In the genomic region with DNA sequence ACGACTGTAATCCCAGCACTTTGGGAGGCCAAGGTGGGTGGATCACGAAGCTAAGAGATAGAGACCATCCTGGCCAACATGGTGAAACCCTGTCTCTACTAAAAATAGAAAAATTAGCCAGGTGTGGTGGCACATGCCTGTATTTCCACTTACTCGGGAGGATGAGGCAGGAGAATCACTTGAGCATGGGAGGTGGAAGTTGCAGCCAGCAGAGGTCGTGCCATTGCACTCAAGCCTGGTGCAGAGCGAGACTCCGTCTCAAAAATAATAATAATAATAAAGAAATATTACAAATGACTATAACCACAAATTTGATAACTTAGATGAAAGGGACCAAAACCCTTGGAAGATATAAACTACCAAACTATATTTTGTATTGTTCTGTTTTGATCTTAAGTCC, we compare ENCODE assay signal across 18 cellular contexts.
DNase-seq lines count a peak whose midpoint lies in the region; ATAC-seq, FAIRE-seq and TF ChIP-seq lines count a peak whose summit lies in the region.
"Had no signal": no experiment of that assay in that cellular context is flagged by ENCODE, and none has a peak within 500 bp of the region (broad histone marks: within the 10 kb centered on the region; RNA-seq: fewer than 3 reads in every experiment).

No MANE protein-coding gene starts in this region.

- FAIRE-seq in HepG2 (lab: Jason Lieb, UNC) = no peak
- no peak for FAIRE-seq in H1 (lab: Jason Lieb, UNC)
- FAIRE-seq: GM18507 had no signal

- H3K14ac ChIP-seq in H1 (ENCODE audit: insufficient read length) = no peak overlapping the region

- TF ChIP-seq EP300 in HepG2 (IDR thresholded peaks at IDR 0.05; ENCODE audit: low read depth in 2 of 2, low read length in 2 of 2) = no peak
- no peak for TF ChIP-seq EP300 in HepG2 (CRISPR knock-in tag; IDR thresholded peaks at IDR 0.05; ENCODE audit: borderline replicate concordance)
- TF ChIP-seq EP300 in H1 (IDR thresholded peaks at IDR 0.05; ENCODE audit: borderline replicate concordance in 1 of 2, low read depth in 2 of 2, low read length in 2 of 2) = no peak

- no peak overlapping the region for H3K18ac ChIP-seq in H1 (ENCODE audit: extremely low read depth, low read length)

- H3K9ac ChIP-seq in HepG2 (ENCODE audit: insufficient read depth, low read depth, low read length) (no peak overlapping the region), PC-3 (ENCODE audit: low read length) (no peak overlapping the region), H1 (replicated peaks in 1 of 4; ENCODE audit: extremely low read depth in 1 of 4, low read depth in 3 of 4, low read length in 3 of 4) (no peak overlapping the region)
- H3K9ac ChIP-seq: BLaER1 treated with 17β-estradiol and CSF1 and Interleukin-3, amounts not matched to agents 10 nM and 100 nM had no signal

- no peaks in the 10 kb centered on the region for H3K9me3 ChIP-seq in HepG2 (ENCODE audit: low read length)
- no peaks in the 10 kb centered on the region for H3K9me3 ChIP-seq in right lobe of liver
- H3K9me3 ChIP-seq in PC-3 (ENCODE audit: low read length) = no peaks in the 10 kb centered on the region
- H3K9me3 ChIP-seq in H1 (ENCODE audit: insufficient read depth in 2 of 2, low read depth in 1 of 2, low read length in 1 of 2) = no peaks in the 10 kb centered on the region
- H3K9me3 ChIP-seq: BLaER1 treated with 17β-estradiol and CSF1 and Interleukin-3, amounts not matched to agents 10 nM and 100 nM had no signal

- TF ChIP-seq RAD21 in HepG2 (CRISPR knock-in tag; IDR thresholded peaks at IDR 0.05) (no peak), H1 (IDR thresholded peaks at IDR 0.05 in 1 of 2, conservative IDR thresholded peaks at IDR 0.05 in 1 of 2; ENCODE audit: low read depth in 2 of 2, low read length in 2 of 2) (peak; percentile 11 to 36; a peak in 1 of 4 replicates)

- no peak overlapping the region for H2BK15ac ChIP-seq in H1 (ENCODE audit: low read length)

- H3K79me2 ChIP-seq in HepG2 (ENCODE audit: insufficient read depth, low read length) (no peaks in the 10 kb centered on the region), PC-3 (ENCODE audit: low read length) (no peaks in the 10 kb centered on the region), H1 (ENCODE audit: control insufficient read depth in 1 of 2, insufficient read depth in 2 of 2, low read length in 2 of 2) (no peaks in the 10 kb centered on the region)

- intact Hi-C loops in HepG2 (cut with micrococcal nuclease; ENCODE audit: unreplicated experiment) = loop anchor here (1.0 kb wide), 1 partner anchor 304 kb away; no protein-coding TSS in a partner anchor
- intact Hi-C loops in right lobe of liver (cut with DNase I) = no loop called here
- intact Hi-C loops in PC-3 (cut with micrococcal nuclease) = no loop called here

- no peak overlapping the region for H3K4ac ChIP-seq in H1 (replicated peaks; ENCODE audit: insufficient read length, low read depth, low read length)

- no peak overlapping the region for H4K5ac ChIP-seq in H1 (ENCODE audit: insufficient read length, low read depth, low read length)

- TF ChIP-seq CTCF in HepG2 (CRISPR knock-in tag; IDR thresholded peaks at IDR 0.05) (peak; percentile 25; the same call in 1 of the 2 replicates), right lobe of liver (IDR thresholded peaks at IDR 0.05) (no peak), PC-3 (conservative IDR thresholded peaks at IDR 0.05; ENCODE audit: low read depth, low read length) (no peak; the same call in 1 of the 2 replicates), H1 (IDR thresholded peaks at IDR 0.05; ENCODE audit: control extremely low read depth in 1 of 3, insufficient read depth in 1 of 3, low read depth in 1 of 3, low read length in 3 of 3) (peak in 2 of 3 experiments; percentile 7 to 43; a peak in 2 of 4 replicates)

- POLR2A ChIA-PET in HepG2 (lab: Yijun Ruan, JAX) = no interaction called here
- POLR2A ChIA-PET in PC-3 (lab: Charles Lee; ENCODE audit: unreplicated experiment) = no interaction called here
- POLR2A ChIA-PET in H1 (lab: Charles Lee; ENCODE audit: partially characterized antibody) = no interaction called here

- no peaks in the 10 kb centered on the region for H3K9me2 ChIP-seq in PC-3 (replicated peaks; ENCODE audit: low read length)

- H4K20me1 ChIP-seq in HepG2 (ENCODE audit: insufficient read depth, low read length) (no peaks in the 10 kb centered on the region), PC-3 (ENCODE audit: low read length) (no peaks in the 10 kb centered on the region), H1 (replicated peaks in 1 of 2; ENCODE audit: control insufficient read depth in 1 of 2, insufficient read depth in 2 of 2, low read length in 2 of 2) (no peaks in the 10 kb centered on the region)
- H4K20me1 ChIP-seq: BLaER1 treated with 17β-estradiol and CSF1 and Interleukin-3, amounts not matched to agents 10 nM and 100 nM had no signal

- H2AK5ac ChIP-seq in H1 (ENCODE audit: low read depth, low read length) = no peak overlapping the region

- no peaks in the 10 kb centered on the region for H3K23me2 ChIP-seq in H1 (ENCODE audit: low read depth, low read length)

- no peak overlapping the region for H2BK12ac ChIP-seq in H1 (ENCODE audit: low read depth, low read length)

- H2BK120ac ChIP-seq in H1 (replicated peaks; ENCODE audit: low read depth, low read length) = no peak overlapping the region

- TF ChIP-seq POLR2A in HepG2 (IDR thresholded peaks at IDR 0.05; ENCODE audit: insufficient read depth in 1 of 2, low read depth in 2 of 2, low read length in 2 of 2) (no peak), right lobe of liver (IDR thresholded peaks at IDR 0.05) (no peak), H1 (IDR thresholded peaks at IDR 0.05; ENCODE audit: control extremely low read depth in 1 of 2, low read depth in 2 of 2, low read length in 2 of 2) (no peak)

- H4K8ac ChIP-seq in H1 (ENCODE audit: extremely low read depth, insufficient read depth, low read length) = no peak overlapping the region

- in situ Hi-C loops in HepG2 (cut with HindIII; ENCODE audit: extremely low pct_ligation_motif_present, low pct_unique_long_range_greater_than_20kb) = no loop called here

- no peak overlapping the region for H3K23ac ChIP-seq in H1 (ENCODE audit: insufficient read length)

- H3K56ac ChIP-seq in H1 (replicated peaks; ENCODE audit: insufficient read length, low read depth, low read length) = no peak overlapping the region

- H3K27ac ChIP-seq in HepG2 (ENCODE audit: extremely low read length, insufficient read depth, low read length) (no peak overlapping the region), right lobe of liver (no peak overlapping the region), PC-3 (ENCODE audit: low read length) (no peak overlapping the region), H1 (ENCODE audit: low read depth, low read length) (no peak overlapping the region)
- H3K27ac ChIP-seq: 22Rv1; BLaER1 treated with 17β-estradiol and CSF1 and Interleukin-3, amounts not matched to agents 10 nM and 100 nM; HL-60 had no signal

- no peaks in the 10 kb centered on the region for H3K79me1 ChIP-seq in H1 (ENCODE audit: low read depth, low read length)

- WGBS in HepG2 (ENCODE audit: low lambda C conversion rate) = 18% methylated on average over 6 of the region's 6 CpGs
- 68% methylated on average over 5 of the region's 6 CpGs for WGBS in right lobe of liver (ENCODE audit: insufficient coverage, low coverage, low lambda C conversion rate, missing lambda C conversion rate)
- whole genome bisulfite sequencing in H1 (ENCODE audit: extremely low coverage in 1 of 2, insufficient coverage in 1 of 2, insufficient read length in 1 of 2, insufficient replicate concordance in 2 of 2, low coverage in 1 of 2, low lambda C conversion rate in 2 of 2, missing lambda C conversion rate in 1 of 2), 2 experiments = 88% methylated on average over 6 of the region's 6 CpGs; no CpG with 5 or more reads in 1 of the 2 experiments

- no peak overlapping the region for H3K4me2 ChIP-seq in HepG2 (ENCODE audit: low read depth, low read length)
- no peak overlapping the region for H3K4me2 ChIP-seq in PC-3 (ENCODE audit: low read length)
- no peak overlapping the region for H3K4me2 ChIP-seq in H1 (ENCODE audit: insufficient read depth in 1 of 2, low read depth in 2 of 2, low read length in 2 of 2)
- H3K4me2 ChIP-seq: BLaER1 treated with 17β-estradiol and CSF1 and Interleukin-3, amounts not matched to agents 10 nM and 100 nM had no signal

- H2AFZ ChIP-seq in HepG2 (ENCODE audit: low read length) = no peak overlapping the region
- no peak overlapping the region for H2AFZ ChIP-seq in PC-3 (ENCODE audit: low read length)
- H2AFZ ChIP-seq in H1 (ENCODE audit: low read length) = no peak overlapping the region

- DNase-seq in HepG2 (ENCODE audit: low spot score) (no peak), right lobe of liver (no peak), PC-3 (peak; percentile 9), H1 (ENCODE audit: low read depth in 1 of 2, low spot score in 2 of 2) (no peak), NCI-H1092 (lab: John Stamatoyannopoulos, UW) (no peak)
- DNase-seq: CD4-positive, alpha-beta T cell; DND-41; GDM1; H7; IMR-90; KG1 had no signal

- ATAC-seq in HepG2 (peak; percentile 65), right lobe of liver (no peak), PC-3 (no peak), HG03520 (IDR thresholded peaks at IDR 0.05; ENCODE audit: unreplicated experiment) (no peak), HG03521 (IDR thresholded peaks at IDR 0.05; ENCODE audit: unreplicated experiment) (no peak), HG02623 (IDR thresholded peaks at IDR 0.05; ENCODE audit: unreplicated experiment) (no peak)

- no peaks in the 10 kb centered on the region for H3K36me3 ChIP-seq in HepG2 (replicated peaks in 1 of 2; ENCODE audit: control insufficient read depth in 1 of 2, insufficient read depth in 2 of 2, low read length in 2 of 2)
- H3K36me3 ChIP-seq in right lobe of liver = no peaks in the 10 kb centered on the region
- H3K36me3 ChIP-seq in PC-3 (ENCODE audit: low read depth, low read length) = no peaks in the 10 kb centered on the region
- no peaks in the 10 kb centered on the region for H3K36me3 ChIP-seq in H1 (ENCODE audit: control insufficient read depth in 2 of 4, insufficient read depth in 4 of 4, low read length in 3 of 4)
- H3K36me3 ChIP-seq: BLaER1 treated with 17β-estradiol and CSF1 and Interleukin-3, amounts not matched to agents 10 nM and 100 nM had no signal

- BruUV-seq in HepG2 (replicated peaks; lab: Mats Ljungman, UMichigan) (no TSS peak), PC-3 (replicated peaks; lab: Mats Ljungman, UMichigan) (no TSS peak)

- CTCF ChIA-PET in HepG2 (lab: Yijun Ruan, JAX; ENCODE audit: low intra/inter-chr PET ratio, low total read pairs) (no interaction called here), PC-3 (lab: Charles Lee) (no interaction called here), H1 (lab: Charles Lee; ENCODE audit: partially characterized antibody) (interaction anchor here (0.7 to 1.4 kb wide), 3 partner anchors 13 to 674 kb away, joined by 3 to 7 read pairs (median 4); no protein-coding TSS in a partner anchor)

- H3K4me1 ChIP-seq in HepG2 (ENCODE audit: insufficient read depth, low read length) = no peaks in the 10 kb centered on the region
- no peaks in the 10 kb centered on the region for H3K4me1 ChIP-seq in right lobe of liver
- H3K4me1 ChIP-seq in PC-3 (ENCODE audit: insufficient read depth, low read length) = no peaks in the 10 kb centered on the region
- no peaks in the 10 kb centered on the region for H3K4me1 ChIP-seq in H1 (replicated peaks in 1 of 4; ENCODE audit: control insufficient read depth in 3 of 4, insufficient read depth in 4 of 4, low read length in 3 of 4)
- H3K4me1 ChIP-seq: BLaER1 treated with 17β-estradiol and CSF1 and Interleukin-3, amounts not matched to agents 10 nM and 100 nM had no signal

- H2BK5ac ChIP-seq in H1 (ENCODE audit: low read depth, low read length) = no peak overlapping the region

- no peaks in the 10 kb centered on the region for H3F3A ChIP-seq in PC-3 (ENCODE audit: low read length, unreplicated experiment)

- H3K27me3 ChIP-seq in HepG2 (ENCODE audit: control insufficient read depth in 1 of 2, insufficient read depth in 2 of 2, low read length in 2 of 2) (no peaks in the 10 kb centered on the region), right lobe of liver (no peaks in the 10 kb centered on the region), PC-3 (ENCODE audit: low read length) (no peaks in the 10 kb centered on the region), H1 (replicated peaks in 1 of 4; ENCODE audit: control insufficient read depth in 3 of 4, extremely low read depth in 1 of 4, insufficient read depth in 3 of 4, low read length in 3 of 4) (no peaks in the 10 kb centered on the region)
- H3K27me3 ChIP-seq: BLaER1 treated with 17β-estradiol and CSF1 and Interleukin-3, amounts not matched to agents 10 nM and 100 nM had no signal

- no peak overlapping the region for H4K91ac ChIP-seq in H1 (replicated peaks; ENCODE audit: insufficient read length, low read length)

- no peak overlapping the region for H2BK20ac ChIP-seq in H1 (ENCODE audit: low read length)

- H3K4me3 ChIP-seq in HepG2 (replicated peaks in 1 of 3; ENCODE audit: insufficient read depth in 1 of 3, low read depth in 2 of 3, low read length in 3 of 3) (no peak overlapping the region), right lobe of liver (no peak overlapping the region), PC-3 (ENCODE audit: low read length) (no peak overlapping the region), H1 (ENCODE audit: extremely low read depth in 1 of 4, insufficient read depth in 2 of 4, low read depth in 3 of 4, low read length in 4 of 4) (no peak overlapping the region)
- H3K4me3 ChIP-seq: BLaER1 treated with 17β-estradiol and CSF1 and Interleukin-3, amounts not matched to agents 10 nM and 100 nM had no signal

Comparison
In these comparisons a context has a peak if more than half of its experiments do, and no peak if none do; other contexts are left out.
1. CTCF ChIP-seq: peak in HepG2 (single experiment) and H1 (2 of 3); none in right lobe of liver (0 of 4) and PC-3 (single experiment).
2. Of the 41 proteins assayed by ChIP-seq in both HepG2 and H1: peak only in HepG2: none; only in H1: RAD21; in both: CTCF; in neither: 39.